8 cellular contexts compared by ENCODE assay signal in genomic region chr15:76190767-76191538, GRCh38.
DNase-seq lines count a peak whose midpoint lies in the region; ATAC-seq and TF ChIP-seq lines count a peak whose summit lies in the region.

No MANE protein-coding gene starts in this region.

- peak overlapping the region; percentile 77 for H2AFZ ChIP-seq in mammary epithelial cell (ENCODE audit: low read depth, low read length)

- no TSS peak for BruUV-seq in mammary epithelial cell (replicated peaks; lab: Mats Ljungman, UMichigan)

- H4K20me1 ChIP-seq in mammary epithelial cell (ENCODE audit: insufficient read depth, low read length), result no peaks in the 10 kb centered on the region

- H3K36me3 ChIP-seq in mammary epithelial cell (ENCODE audit: insufficient read depth, low read length) (no peaks in the 10 kb centered on the region), kidney epithelial cell (ENCODE audit: control insufficient read depth, insufficient read depth, low read length) (no peaks in the 10 kb centered on the region)

- no peak overlapping the region for H3K27ac ChIP-seq in 22Rv1
- no peak overlapping the region for H3K27ac ChIP-seq in mammary epithelial cell (ENCODE audit: insufficient read depth, low read depth, low read length)

- intact Hi-C loops in mammary epithelial cell (cut with micrococcal nuclease), result loop anchor here (1.0 to 2.0 kb wide), 6 partner anchors 40 to 676 kb away; no protein-coding TSS in a partner anchor

- peak; percentile 78 for DNase-seq in NCI-H2171 treated with DMSO at 0.1 percent for 48 hours (lab: John Stamatoyannopoulos, UW)
- peak; percentile 35 to 50 (median 42) for DNase-seq in activated CD4-positive, CD25-positive, alpha-beta regulatory T cell (lab: John Stamatoyannopoulos, UW)
- peak; percentile 61 for DNase-seq in mammary epithelial cell
- DNase-seq in kidney epithelial cell (ENCODE audit: low read depth), result no peak
- peak; percentile 47 to 61 (median 60) for DNase-seq in stimulated activated CD4-positive, alpha-beta T cell treated with anti-CD3 and anti-CD28 coated beads, Interleukin-1b, Interleukin-23, amount 100 ng/mL, for 24 hours (ENCODE audit: low read depth in 4 of 4, low spot score in 1 of 4)

- H3K9me3 ChIP-seq in mammary epithelial cell (replicated peaks; ENCODE audit: insufficient read depth, low read length), result no peaks in the 10 kb centered on the region

- 40% methylated on average over 17 of the region's 32 CpGs for WGBS in mammary epithelial cell (ENCODE audit: low coverage, missing lambda C conversion rate)

- ATAC-seq in GM18498 (IDR thresholded peaks at IDR 0.05; ENCODE audit: unreplicated experiment), result peak; percentile 81
- peak; percentile 65 for ATAC-seq in HG03025 (IDR thresholded peaks at IDR 0.05; ENCODE audit: low FRiP score, unreplicated experiment)

- no peaks in the 10 kb centered on the region for H3K79me2 ChIP-seq in mammary epithelial cell (ENCODE audit: insufficient read depth, low read length)

- H3K4me1 ChIP-seq in mammary epithelial cell (ENCODE audit: insufficient read depth, low read length), result peaks cover 8% of the 10 kb centered on the region

- peak overlapping the region; percentile 63 for H3K4me2 ChIP-seq in mammary epithelial cell (ENCODE audit: insufficient read depth, low read depth, low read length)

- H3K4me3 ChIP-seq in mammary epithelial cell (replicated peaks in 1 of 3; ENCODE audit: insufficient read depth in 1 of 3, low read depth in 2 of 3, low read length in 3 of 3) (peak overlapping the region in 1 of 3 experiments; percentile 52), kidney epithelial cell (ENCODE audit: low read depth, low read length) (no peak overlapping the region)

- CTCF ChIA-PET in mammary epithelial cell (lab: Charles Lee; ENCODE audit: low non-redundant PET), result interaction anchor here (0.6 kb wide), 2 partner anchors 139 to 304 kb away, joined by 3 to 4 read pairs; no protein-coding TSS in a partner anchor

- in situ Hi-C loops in mammary epithelial cell (cut with MboI; ENCODE audit: low sequenced_read_pairs in 2 of 2), result no loop called here

- H3K27me3 ChIP-seq in mammary epithelial cell (ENCODE audit: insufficient read depth, low read length) (no peaks in the 10 kb centered on the region), kidney epithelial cell (ENCODE audit: control insufficient read depth, insufficient read depth, low read length) (peaks cover 16% of the 10 kb centered on the region)

- no peak overlapping the region for H3K9ac ChIP-seq in mammary epithelial cell (ENCODE audit: insufficient read depth, low read length)

- TF ChIP-seq CTCF in 22Rv1 (IDR thresholded peaks at IDR 0.05), result peak; percentile 94
- peak; percentile 85 to 93 for TF ChIP-seq CTCF in mammary epithelial cell (conservative IDR thresholded peaks at IDR 0.05 in 1 of 2, IDR thresholded peaks at IDR 0.05 in 1 of 2; ENCODE audit: extremely low read depth in 1 of 2, insufficient read depth in 1 of 2, low read depth in 1 of 2, low read length in 2 of 2)
- peak; percentile 97 for TF ChIP-seq CTCF in kidney epithelial cell (IDR thresholded peaks at IDR 0.05; ENCODE audit: insufficient read depth, low read length, poor library complexity, severe bottlenecking)

- dilution Hi-C loops in mammary epithelial cell (cut with HindIII; ENCODE audit: low sequenced_read_pairs), result no loop called here
